Comparison of ENCODE assay signal across 8 cellular contexts in the genomic region with DNA sequence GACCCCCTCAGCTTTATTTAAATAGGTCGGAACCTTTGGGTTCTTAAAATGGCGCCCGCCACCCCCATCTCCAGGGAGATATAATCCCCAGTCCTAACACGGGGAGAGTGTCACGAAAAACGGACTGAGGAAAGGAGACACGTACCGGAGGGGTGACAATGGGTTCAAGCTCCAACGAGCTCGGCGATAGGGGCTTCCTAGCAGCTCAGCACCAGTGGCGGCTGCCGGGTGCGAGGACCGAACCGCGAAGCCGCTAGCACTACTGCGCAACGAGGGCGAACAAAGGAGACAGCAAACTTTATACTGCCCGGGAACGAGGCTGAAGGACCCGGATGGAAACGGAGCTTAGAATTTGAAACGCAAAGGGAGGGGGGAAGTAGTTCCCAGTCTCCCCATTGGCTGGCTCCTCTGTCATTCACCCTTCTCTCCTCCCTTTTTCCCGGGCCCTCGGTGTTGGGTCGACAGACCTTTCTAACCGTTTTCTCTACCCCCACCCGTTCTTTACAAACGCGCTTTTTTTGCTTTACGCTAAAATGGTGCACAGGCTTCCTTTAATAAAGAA. TPM values are rescaled to one million over a fixed set of nuclear protein-coding genes. Genes with fewer than 3 reads are reported as not detected.
DNase-seq lines count a peak whose midpoint lies in the region; ATAC-seq, FAIRE-seq and TF ChIP-seq lines count a peak whose summit lies in the region.

A gene (minus strand): TSS at position 274 of the 562 bp plus-strand sequence. CDS start 1,298 bp downstream, outside the sequence.

- H3K36me3 ChIP-seq in body of pancreas (replicated peaks in 1 of 2; ENCODE audit: insufficient read depth in 1 of 2, low read depth in 2 of 2) (no peaks in the 10 kb centered on the region), iPS DF 6.9 (ENCODE audit: control insufficient read depth, insufficient read depth, low read length) (peaks cover 8% of the 10 kb centered on the region; the same call in 1 of the 2 replicates)

- H3K4me1 ChIP-seq in body of pancreas, result peaks cover 11% of the 10 kb centered on the region
- no peaks in the 10 kb centered on the region; the same call in 1 of the 2 replicates for H3K4me1 ChIP-seq in iPS DF 6.9 (ENCODE audit: control insufficient read depth, insufficient read depth, low read length)

- FAIRE-seq in TTC549 (lab: Jason Lieb, UNC), result peak; percentile 39

- DNase-seq in NCI-H2107 treated with DMSO at 0.1 percent for 48 hours (lab: John Stamatoyannopoulos, UW; ENCODE audit: unreplicated experiment) (peak; percentile 97), body of pancreas (peak; percentile 92 to 94 (median 94)), iPS DF 6.9 (ENCODE audit: low read depth, low spot score) (peak; percentile 78), skeletal muscle cell (ENCODE audit: low read depth) (peak; percentile 81)

- intact Hi-C loops in body of pancreas (cut with DNase I), result no loop called here

- no peaks in the 10 kb centered on the region for H3K27me3 ChIP-seq in body of pancreas
- H3K27me3 ChIP-seq in iPS DF 6.9 (ENCODE audit: control insufficient read depth, insufficient read depth, low read length), result no peaks in the 10 kb centered on the region

- 1% methylated on average over 14 to 34 of the region's 34 CpGs for WGBS in body of pancreas, 2 donors
- no CpG with 5 or more reads among the region's 34 CpGs for WGBS in iPS DF 6.9 (ENCODE audit: insufficient coverage, insufficient read length)

- H3K27ac ChIP-seq in 22Rv1, result peak within 1 kb of the TSS; percentile 83
- H3K27ac ChIP-seq in body of pancreas, result peak within 1 kb of the TSS; percentile 80 to 94 (median 90)
- H3K27ac ChIP-seq in iPS DF 6.9 (ENCODE audit: low read length), result no peak within 1 kb of the TSS

- H3K4me3 ChIP-seq in body of pancreas (peak within 1 kb of the TSS; percentile 45 to 72), iPS DF 6.9 (ENCODE audit: low read length) (peak within 1 kb of the TSS; percentile 99), skeletal muscle cell (ENCODE audit: low read depth, low read length) (peak within 1 kb of the TSS; percentile 75)

- H3K9me3 ChIP-seq in body of pancreas, result no peaks in the 10 kb centered on the region
- no peaks in the 10 kb centered on the region for H3K9me3 ChIP-seq in iPS DF 6.9 (ENCODE audit: control insufficient read depth, insufficient read depth, low read length)

- TF ChIP-seq CTCF in 22Rv1 (IDR thresholded peaks at IDR 0.05) (no peak), body of pancreas (IDR thresholded peaks at IDR 0.05) (no peak)

- TF ChIP-seq POLR2A in body of pancreas (IDR thresholded peaks at IDR 0.05), result peak; percentile 93 to 99 (median 99)

- ATAC-seq in GM18520 (IDR thresholded peaks at IDR 0.05; ENCODE audit: unreplicated experiment), result peak; percentile 89
- peak; percentile 87 for ATAC-seq in HG03064 (IDR thresholded peaks at IDR 0.05; ENCODE audit: low read depth, unreplicated experiment)
- ATAC-seq in body of pancreas, result peak; percentile 99

RNA-seq across cellular contexts. Expression of the gene that starts here (rescaled TPM):
- 100 to 1,000 TPM; 120 to 150 TPM for total RNA-seq in body of pancreas
